Comparison of ENCODE assay signal across 8 cellular contexts in the genomic region with DNA sequence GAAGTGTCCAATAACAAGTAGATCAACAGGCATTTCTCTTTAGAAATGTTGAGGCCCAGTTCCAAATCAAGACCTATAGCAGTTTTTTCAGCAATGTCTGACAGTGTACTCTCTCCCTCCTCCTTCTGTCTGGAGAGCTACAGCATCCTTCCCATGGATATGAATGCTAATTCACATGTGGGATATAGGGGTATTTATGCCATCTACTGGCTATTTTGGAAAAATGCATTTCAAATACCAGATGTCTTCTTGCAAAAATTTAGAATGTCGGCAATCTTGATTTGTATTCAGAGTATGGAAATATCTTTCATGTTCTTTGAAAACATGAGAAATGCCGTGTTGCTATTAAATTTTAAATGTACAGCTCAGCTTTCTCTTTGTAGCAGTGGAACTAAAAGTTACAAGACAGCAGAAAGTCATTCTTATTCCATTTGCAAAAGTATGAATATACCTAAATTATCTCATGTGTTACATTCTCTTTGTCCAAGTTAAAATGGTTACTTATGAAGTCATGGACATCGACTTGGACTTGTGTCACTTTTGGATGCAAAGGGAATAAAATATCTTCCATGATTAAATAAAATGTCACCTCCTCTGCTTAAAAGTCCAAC.
DNase-seq lines count a peak whose midpoint lies in the region; ATAC-seq and TF ChIP-seq lines count a peak whose summit lies in the region.

No MANE protein-coding gene starts in this region.

- H2BK15ac ChIP-seq in IMR-90 (ENCODE audit: low read depth, low read length): no peak overlapping the region

- H2BK5ac ChIP-seq in IMR-90 (ENCODE audit: low read depth, low read length, poor library complexity, severe bottlenecking): no peak overlapping the region

- no peaks in the 10 kb centered on the region for H3K79me1 ChIP-seq in IMR-90 (ENCODE audit: low read depth in 1 of 2, low read length in 2 of 2)

- H3K23ac ChIP-seq in IMR-90 (ENCODE audit: low read depth, low read length): no peak overlapping the region

- H3K18ac ChIP-seq in IMR-90 (ENCODE audit: low read depth, low read length): no peak overlapping the region

- H3K9me2 ChIP-seq in OCI-LY1 (ENCODE audit: low read depth, low read length): no peaks in the 10 kb centered on the region

- dilution Hi-C loops in IMR-90 (cut with HindIII; ENCODE audit: low sequenced_read_pairs, unreplicated experiment): no loop called here

- H3K4ac ChIP-seq in IMR-90 (ENCODE audit: low read depth, low read length): no peak overlapping the region

- no peak overlapping the region for H3K56ac ChIP-seq in IMR-90 (ENCODE audit: extremely low read depth, insufficient read depth, low read length)

- H3K4me1 ChIP-seq in IMR-90 (ENCODE audit: control insufficient read depth, insufficient read depth, low read length) (no peaks in the 10 kb centered on the region), OCI-LY1 (ENCODE audit: insufficient read depth, low read length, severe bottlenecking) (no peaks in the 10 kb centered on the region), colonic mucosa (no peaks in the 10 kb centered on the region)

- H3K36me3 ChIP-seq in IMR-90 (ENCODE audit: control insufficient read depth, insufficient read depth, low read length) (no peaks in the 10 kb centered on the region), OCI-LY1 (ENCODE audit: insufficient read depth, low read length) (no peaks in the 10 kb centered on the region), colonic mucosa (no peaks in the 10 kb centered on the region)

- H3K9me3 ChIP-seq in IMR-90 (ENCODE audit: control insufficient read depth, insufficient read depth, low read length): no peaks in the 10 kb centered on the region
- no peaks in the 10 kb centered on the region for H3K9me3 ChIP-seq in OCI-LY1 (ENCODE audit: low read length)
- no peaks in the 10 kb centered on the region for H3K9me3 ChIP-seq in colonic mucosa

- H3K27ac ChIP-seq in IMR-90 (ENCODE audit: insufficient read depth, low read length) (no peak overlapping the region), OCI-LY1 (ENCODE audit: low read depth, low read length, poor library complexity, severe bottlenecking) (no peak overlapping the region), colonic mucosa (no peak overlapping the region)

- H3K27me3 ChIP-seq in IMR-90 (ENCODE audit: control insufficient read depth, insufficient read depth, low read length): no peaks in the 10 kb centered on the region
- no peaks in the 10 kb centered on the region for H3K27me3 ChIP-seq in OCI-LY1 (ENCODE audit: insufficient read depth, low read length)
- H3K27me3 ChIP-seq in colonic mucosa: no peaks in the 10 kb centered on the region

- POLR2A ChIA-PET in IMR-90 (lab: Charles Lee; ENCODE audit: unreplicated experiment): no interaction called here

- peak; percentile 68 for TF ChIP-seq RAD21 in IMR-90 (IDR thresholded peaks at IDR 0.05; ENCODE audit: low read length)

- H3F3A ChIP-seq in OCI-LY1 (ENCODE audit: insufficient read depth, low read length): no peaks in the 10 kb centered on the region

- H3K79me2 ChIP-seq in OCI-LY1 (ENCODE audit: insufficient read depth, low read length): no peaks in the 10 kb centered on the region

- H3K9me1 ChIP-seq in IMR-90 (ENCODE audit: insufficient read depth, low read length): no peaks in the 10 kb centered on the region

- H3K4me3 ChIP-seq in IMR-90 (ENCODE audit: insufficient read depth, low read depth, low read length) (no peak overlapping the region), OCI-LY1 (ENCODE audit: low read depth, low read length, poor library complexity, severe bottlenecking) (no peak overlapping the region), epithelial cell of esophagus (ENCODE audit: low read length) (no peak overlapping the region), skeletal muscle cell (ENCODE audit: low read depth, low read length) (no peak overlapping the region), colonic mucosa (no peak overlapping the region)

- H2AK9ac ChIP-seq in IMR-90 (replicated peaks; ENCODE audit: low read depth, low read length, poor library complexity): no peak overlapping the region

- ATAC-seq in IMR-90 (ENCODE audit: low read depth): peak; percentile 85
- no peak for ATAC-seq in HG02678 (IDR thresholded peaks at IDR 0.05; ENCODE audit: unreplicated experiment)
- ATAC-seq in GM21390 (IDR thresholded peaks at IDR 0.05; ENCODE audit: unreplicated experiment): no peak

- intact Hi-C loops in IMR-90 (cut with micrococcal nuclease): loop anchor here (1.0 kb wide), 1 partner anchor 1066 kb away; no protein-coding TSS in a partner anchor
- intact Hi-C loops in colonic mucosa (cut with DNase I): loop anchor here (5.0 kb wide), 1 partner anchor 1065 kb away; a partner anchor contains a TSS

- DNase-seq in AML-193 (lab: John Stamatoyannopoulos, UW): peak; percentile 20 to 38
- peak; percentile 62 for DNase-seq in IMR-90
- DNase-seq in epithelial cell of esophagus (ENCODE audit: low read depth): peak; percentile 63
- DNase-seq in skeletal muscle cell (ENCODE audit: low read depth): peak; percentile 25
- DNase-seq in colonic mucosa: no peak

- TF ChIP-seq CTCF in IMR-90 (conservative IDR thresholded peaks at IDR 0.05; ENCODE audit: low read depth, low read length): peak; percentile 63
- peak; percentile 45 for TF ChIP-seq CTCF in OCI-LY1 (IDR thresholded peaks at IDR 0.05; ENCODE audit: low read length)
- TF ChIP-seq CTCF in epithelial cell of esophagus (IDR thresholded peaks at IDR 0.05; ENCODE audit: insufficient read depth, low read depth, low read length, missing control alignments): peak; percentile 56
- TF ChIP-seq CTCF in colonic mucosa (IDR thresholded peaks at IDR 0.05): no peak

- H3K4me2 ChIP-seq in IMR-90 (ENCODE audit: low read depth, low read length): no peak overlapping the region
- no peak overlapping the region for H3K4me2 ChIP-seq in OCI-LY1 (ENCODE audit: low read length)

- H2AFZ ChIP-seq in IMR-90 (replicated peaks; ENCODE audit: low read length, poor library complexity) (no peak overlapping the region), OCI-LY1 (ENCODE audit: low read length) (no peak overlapping the region)

- CTCF ChIA-PET in IMR-90 (lab: Yijun Ruan, JAX): interaction anchor here (0.6 to 2.3 kb wide), 3 partner anchors 54 to 1066 kb away, joined by 3 to 16 read pairs (median 3); no protein-coding TSS in a partner anchor

- no peak overlapping the region for H2BK120ac ChIP-seq in IMR-90 (ENCODE audit: low read depth, low read length)

- no peak overlapping the region for H2AK5ac ChIP-seq in IMR-90 (ENCODE audit: low read depth, low read length)

- in situ Hi-C loops in IMR-90 (cut with MboI; ENCODE audit: low sequenced_read_pairs): loop anchor here (5.0 kb wide), 1 partner anchor 1065 kb away; a partner anchor contains a TSS

- BruUV-seq in IMR-90 (replicated peaks; lab: Mats Ljungman, UMichigan): no TSS peak

- no peaks in the 10 kb centered on the region for H4K20me1 ChIP-seq in IMR-90 (ENCODE audit: insufficient read depth, low read length)
- H4K20me1 ChIP-seq in OCI-LY1 (ENCODE audit: insufficient read depth, low read length): no peaks in the 10 kb centered on the region

- no CpG with 5 or more reads among the region's 3 CpGs for WGBS in IMR-90 (ENCODE audit: extremely low coverage in 2 of 2, insufficient read length in 1 of 2), 2 experiments

- no peak for TF ChIP-seq POLR2A in IMR-90 (IDR thresholded peaks at IDR 0.05; ENCODE audit: low read depth, low read length)

- H3K9ac ChIP-seq in IMR-90 (ENCODE audit: low read depth, low read length) (no peak overlapping the region), OCI-LY1 (ENCODE audit: low read length) (no peak overlapping the region), colonic mucosa (ENCODE audit: low read depth in 2 of 2, low read length in 2 of 2) (no peak overlapping the region)

- H4K5ac ChIP-seq in IMR-90 (ENCODE audit: low read depth, low read length): no peak overlapping the region

- H3K14ac ChIP-seq in IMR-90 (replicated peaks; ENCODE audit: low read depth, low read length): no peak overlapping the region

- H2BK20ac ChIP-seq in IMR-90 (ENCODE audit: low read depth, low read length): no peak overlapping the region

- no peak overlapping the region for H4K91ac ChIP-seq in IMR-90 (ENCODE audit: insufficient read depth, low read depth, low read length)

- H4K8ac ChIP-seq in IMR-90 (ENCODE audit: low read depth in 2 of 2, low read length in 2 of 2): no peak overlapping the region

TF ChIP-seq in IMR-90, 13 proteins besides CTCF, POLR2A, EP300 and RAD21:
- TF ChIP-seq SMC3 (IDR thresholded peaks at IDR 0.05; ENCODE audit: low read depth, low read length) (peak; percentile 67), NFE2L2 (IDR thresholded peaks at IDR 0.05; ENCODE audit: low read depth, low read length) (no peak), FOS (IDR thresholded peaks at IDR 0.05; ENCODE audit: low read depth, low read length) (no peak), RCOR1 (IDR thresholded peaks at IDR 0.05; ENCODE audit: insufficient replicate concordance, low read length) (no peak)
TF ChIP-seq in IMR-90: peak in this region for 1.
